ENCODE assay signal across 2 cellular contexts in genomic region chr18:5036523-5036922, GRCh38.
TF ChIP-seq lines count a peak whose summit lies in the region.

No MANE protein-coding gene starts in this region.

TF ChIP-seq in GM23338, 12 proteins besides CTCF, POLR2A, EP300 and RAD21 (continued from another document):
- TF ChIP-seq ZNF462 (CRISPR knock-in tag; IDR thresholded peaks at IDR 0.05): no peak
- no peak for TF ChIP-seq ETS1 (IDR thresholded peaks at IDR 0.05)
- TF ChIP-seq JUNB (IDR thresholded peaks at IDR 0.05; ENCODE audit: unreplicated experiment): no peak
- TF ChIP-seq ZNF331 (CRISPR knock-in tag; IDR thresholded peaks at IDR 0.05; ENCODE audit: low read depth): no peak
- TF ChIP-seq REST (IDR thresholded peaks at IDR 0.05; ENCODE audit: unreplicated experiment): no peak
- TF ChIP-seq STAT1 (IDR thresholded peaks at IDR 0.05; ENCODE audit: unreplicated experiment): no peak
- no peak for TF ChIP-seq EZH2 (IDR thresholded peaks at IDR 0.05; ENCODE audit: low read depth, unreplicated experiment)
- TF ChIP-seq EZH2phosphoT487 (IDR thresholded peaks at IDR 0.05; ENCODE audit: unreplicated experiment): no peak
- no peak for TF ChIP-seq POLR2AphosphoS5 (IDR thresholded peaks at IDR 0.05; ENCODE audit: low read depth)
- TF ChIP-seq NANOG (IDR thresholded peaks at IDR 0.05; ENCODE audit: borderline replicate concordance): no peak

TF ChIP-seq in WTC11, 78 proteins besides CTCF, POLR2A, EP300 and RAD21 (continued from another document):
- TF ChIP-seq ARID4B (CRISPR knock-in tag; IDR thresholded peaks at IDR 0.05; ENCODE audit: borderline replicate concordance): no peak
- no peak for TF ChIP-seq ZMAT4 (CRISPR knock-in tag; IDR thresholded peaks at IDR 0.05)
- TF ChIP-seq ZNF232 (CRISPR knock-in tag; IDR thresholded peaks at IDR 0.05): no peak
- TF ChIP-seq GABPB1 (CRISPR knock-in tag; IDR thresholded peaks at IDR 0.05): no peak
